1 cellular context compared by ENCODE assay signal in genomic region chr1:181129771-181130606, GRCh38.
A peak's percentile ranks its signal among the peaks of the same experiment; 100 is the strongest.
TF ChIP-seq lines count a peak whose summit lies in the region.

No MANE protein-coding gene starts in this region.

TF ChIP-seq in K562, 482 proteins besides CTCF, POLR2A, EP300 and RAD21 (continues in another document):
- TF ChIP-seq FUS (optimal IDR thresholded peaks at IDR 0.05; ENCODE audit: low read depth, low read length) (no peak), MLX (CRISPR knock-in tag; conservative IDR thresholded peaks at IDR 0.05) (no peak), ZNF778 (CRISPR knock-in tag; IDR thresholded peaks at IDR 0.05) (no peak), PREB (CRISPR knock-in tag; IDR thresholded peaks at IDR 0.05) (no peak), GTF3C2 (IDR thresholded peaks at IDR 0.05; ENCODE audit: borderline replicate concordance, extremely low read depth, insufficient read length) (no peak), GTF2A2 (tag; IDR thresholded peaks at IDR 0.05) (no peak), NRF1 (conservative IDR thresholded peaks at IDR 0.05 in 1 of 2, IDR thresholded peaks at IDR 0.05 in 1 of 2) (0 out of 4 replicates have a peak, but pooled peaks of 1 of the 2 experiments have one; percentile 20), ZNF239 (CRISPR knock-in tag; IDR thresholded peaks at IDR 0.05) (peak; percentile 86), SNAPC5 (CRISPR knock-in tag; IDR thresholded peaks at IDR 0.05) (no peak), SMAD3 (CRISPR knock-in tag; conservative IDR thresholded peaks at IDR 0.05) (peak; percentile 80), FOXO4 (CRISPR knock-in tag; IDR thresholded peaks at IDR 0.05) (no peak), EP400 (IDR thresholded peaks at IDR 0.05) (no peak), ERF (CRISPR knock-in tag; IDR thresholded peaks at IDR 0.05) (no peak), RB1 (IDR thresholded peaks at IDR 0.05; ENCODE audit: low read depth) (no peak; the same call in 1 of the 2 replicates), ZNF124 (CRISPR knock-in tag; IDR thresholded peaks at IDR 0.05) (no peak), E2F6 (IDR thresholded peaks at IDR 0.05; ENCODE audit: borderline replicate concordance in 1 of 2, extremely low read depth in 1 of 2, insufficient read depth in 1 of 2, insufficient read length in 1 of 2, low read depth in 1 of 2, low read length in 1 of 2, poor library complexity in 1 of 2, severe bottlenecking in 1 of 2) (peak; percentile 42 to 48), ZBTB49 (CRISPR knock-in tag; IDR thresholded peaks at IDR 0.05; ENCODE audit: borderline replicate concordance) (no peak), ELF2 (CRISPR knock-in tag; IDR thresholded peaks at IDR 0.05) (no peak), NFXL1 (CRISPR knock-in tag; IDR thresholded peaks at IDR 0.05) (no peak; the same call in 1 of the 2 replicates), CBX2 (IDR thresholded peaks at IDR 0.05; ENCODE audit: insufficient read depth, low read length, poor library complexity, severe bottlenecking) (no peak), NCOR1 (IDR thresholded peaks at IDR 0.05) (peak; percentile 89), HMG20B (CRISPR knock-in tag; IDR thresholded peaks at IDR 0.05) (no peak), LEF1 (IDR thresholded peaks at IDR 0.05) (peak; percentile 97), E4F1 (CRISPR knock-in tag; IDR thresholded peaks at IDR 0.05; ENCODE audit: borderline replicate concordance) (no peak), CREM (IDR thresholded peaks at IDR 0.05; ENCODE audit: low read depth) (peak; percentile 79), MAFK (IDR thresholded peaks at IDR 0.05; ENCODE audit: low read length) (peak; percentile 96), MYNN (IDR thresholded peaks at IDR 0.05) (peak; percentile 88), MYNN (CRISPR knock-in tag; IDR thresholded peaks at IDR 0.05) (no peak), USF1 (CRISPR knock-in tag; IDR thresholded peaks at IDR 0.05) (no peak), EHMT2 (IDR thresholded peaks at IDR 0.05) (peak; percentile 48; the same call in 1 of the 2 replicates), HMGXB4 (CRISPR knock-in tag; IDR thresholded peaks at IDR 0.05) (no peak), ZNF609 (CRISPR knock-in tag; IDR thresholded peaks at IDR 0.05; ENCODE audit: borderline replicate concordance) (no peak), ZNF589 (CRISPR knock-in tag; IDR thresholded peaks at IDR 0.05; ENCODE audit: low read depth) (no peak; the same call in 1 of the 2 replicates), NCOA2 (IDR thresholded peaks at IDR 0.05; ENCODE audit: partially characterized antibody in 2 of 2) (no peak), CBX1 (IDR thresholded peaks at IDR 0.05; ENCODE audit: low read depth) (no peak), NR2F6 (CRISPR knock-in tag; IDR thresholded peaks at IDR 0.05) (no peak), U2AF1 (optimal IDR thresholded peaks at IDR 0.05; ENCODE audit: low read depth, low read length) (no peak), MAFF (IDR thresholded peaks at IDR 0.05; ENCODE audit: low read length) (peak; percentile 98), ASH1L (IDR thresholded peaks at IDR 0.05; ENCODE audit: borderline replicate concordance, low read depth, partially characterized antibody) (no peak), HDAC2 (IDR thresholded peaks at IDR 0.05) (peak; percentile 98), FOXA3 (CRISPR knock-in tag; conservative IDR thresholded peaks at IDR 0.05 in 1 of 2, IDR thresholded peaks at IDR 0.05 in 1 of 2) (no peak), TCF3 (CRISPR knock-in tag; IDR thresholded peaks at IDR 0.05) (peak; percentile 93), IFI16 (CRISPR knock-in tag; IDR thresholded peaks at IDR 0.05) (no peak), ZNF232 (CRISPR knock-in tag; IDR thresholded peaks at IDR 0.05) (no peak), THAP7 (CRISPR knock-in tag; IDR thresholded peaks at IDR 0.05) (no peak)
